14 cellular contexts compared by ENCODE assay signal in genomic region chr4:168886361-168886760, GRCh38.
DNase-seq lines count a peak whose midpoint lies in the region; TF ChIP-seq lines count a peak whose summit lies in the region.
"Had no signal": no experiment of that assay in that cellular context is flagged by ENCODE, and none has a peak within 500 bp of the region (broad histone marks: within the 10 kb centered on the region; RNA-seq: fewer than 3 reads in every experiment).

No MANE protein-coding gene starts in this region.

- POLR2A ChIA-PET in AG04450 (lab: Yijun Ruan, JAX), result no interaction called here

- H3K27me3 ChIP-seq in AG04450 (ENCODE audit: control insufficient read depth, insufficient read depth, low read length), result no peaks in the 10 kb centered on the region
- H3K27me3 ChIP-seq in MG63, result no peaks in the 10 kb centered on the region
- H3K27me3 ChIP-seq: left lung had no signal

- peaks cover 80% of the 10 kb centered on the region for H3K36me3 ChIP-seq in MG63

- H3K9me3 ChIP-seq in AG04450 (ENCODE audit: control insufficient read depth, insufficient read depth, low read length) (peaks cover 2% of the 10 kb centered on the region; the same call in 1 of the 2 replicates), MG63 (no peaks in the 10 kb centered on the region)
- H3K9me3 ChIP-seq: left lung had no signal

- TF ChIP-seq CTCF in AG04450 (IDR thresholded peaks at IDR 0.05; ENCODE audit: low read depth, low read length) (no peak), epithelial cell of esophagus (IDR thresholded peaks at IDR 0.05; ENCODE audit: insufficient read depth, low read depth, low read length, missing control alignments) (no peak)

- DNase-seq in AG04450 (ENCODE audit: low read depth, low spot score) (no peak), MG63 (peak; percentile 53), epithelial cell of esophagus (ENCODE audit: low read depth) (peak; percentile 58), myocyte (ENCODE audit: low read depth) (peak; percentile 80), NCI-H1694 (lab: John Stamatoyannopoulos, UW) (no peak), NCI-H526 (lab: John Stamatoyannopoulos, UW) (no peak), dedifferentiated amniotic fluid mesenchymal stem cell (ENCODE audit: extremely low spot score) (no peak)
- DNase-seq in stimulated activated CD4-positive, alpha-beta T cell treated with anti-CD3 and anti-CD28 coated beads, Interleukin-2, amount 100 ng/mL, for 24 hours, result no peak
- DNase-seq: activated CD8-positive, alpha-beta memory T cell treated with anti-CD3 and anti-CD28 coated beads, Interleukin-2, amount 50 U/mL, for 4 hours; Calu3; hypothalamus; left lung; NCI-H510A treated with DMSO at 0.1 percent for 48 hours; T-helper 17 cell had no signal

- H3K4me3 ChIP-seq in AG04450 (ENCODE audit: low read depth, low read length), result no peak overlapping the region
- H3K4me3 ChIP-seq in MG63, result no peak overlapping the region
- no peak overlapping the region for H3K4me3 ChIP-seq in epithelial cell of esophagus (ENCODE audit: low read length)
- H3K4me3 ChIP-seq: left lung had no signal

- CTCF ChIA-PET in AG04450 (lab: Charles Lee), result interaction anchor here (1.1 to 2.6 kb wide), 2 partner anchors 22 to 36 kb away, joined by 3 to 5 read pairs; no protein-coding TSS in a partner anchor

- H3K27ac ChIP-seq in AG04450 (ENCODE audit: low read depth, low read length), result peak overlapping the region; percentile 48
- H3K27ac ChIP-seq: left lung had no signal

Comparison
In these comparisons a context has a peak if more than half of its experiments do, and no peak if none do; other contexts are left out.
1. DNase-seq: peak in MG63 (single experiment), epithelial cell of esophagus (single experiment) and myocyte (single experiment); none in AG04450 (single experiment), NCI-H1694 (single experiment), NCI-H526 (0 of 2), stimulated activated CD4-positive, alpha-beta T cell treated with anti-CD3 and anti-CD28 coated beads, Interleukin-2, amount 100 ng/mL, for 24 hours (0 of 2) and dedifferentiated amniotic fluid mesenchymal stem cell (single experiment).